In the genomic region with DNA sequence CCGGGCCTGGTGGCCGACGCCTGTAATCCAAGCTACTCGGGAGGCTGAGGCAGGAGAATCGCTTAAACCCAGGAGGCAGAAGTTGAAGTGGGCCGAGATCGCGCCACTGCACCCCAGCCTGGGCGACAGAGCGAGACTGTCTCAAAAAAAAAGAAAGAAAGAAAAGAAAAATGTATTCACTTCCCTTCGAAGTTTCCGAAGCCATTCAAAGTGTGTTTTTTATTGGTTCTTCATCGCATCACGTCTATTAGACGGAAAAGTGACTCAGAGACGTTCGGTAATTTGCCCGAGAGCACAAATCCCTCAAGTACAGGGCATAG, we compare ENCODE assay signal across 8 cellular contexts. TPM values are rescaled to one million over a fixed set of nuclear protein-coding genes. Genes with fewer than 3 reads are reported as not detected.
DNase-seq lines count a peak whose midpoint lies in the region; TF ChIP-seq lines count a peak whose summit lies in the region.
"Not testable (repeated sequence)": the region's sequence is repeated elsewhere in the genome, so short reads cannot be mapped to it uniquely, and the experiment has no call there.

No MANE protein-coding gene starts in this region.

- not testable (repeated sequence) for H3K27me3 ChIP-seq in esophagus (ENCODE audit: control insufficient read depth in 1 of 2, insufficient read depth in 2 of 2, low read length in 2 of 2); liver (ENCODE audit: control insufficient read depth in 4 of 4, insufficient read depth in 4 of 4, low read length in 3 of 4); testis

- peak overlapping the region in 1 of 2 donors; percentile 71 for H3K9ac ChIP-seq in liver (ENCODE audit: low read depth in 1 of 2, low read length in 2 of 2)

- DNase-seq in CD14-positive monocyte (ENCODE audit: low spot score); Jurkat, Clone E6-1 (ENCODE audit: low read depth, low spot score); astrocyte of the spinal cord (ENCODE audit: low read depth, low spot score); testis: not testable (repeated sequence)
- DNase-seq in osteocyte (ENCODE audit: extremely low spot score, unreplicated experiment): peak; percentile 59

- WGBS in esophagus, 2 donors: 70 to 72% methylated on average over 18 of the region's 18 CpGs
- WGBS in liver: 72% methylated on average over 18 of the region's 18 CpGs
- 47% methylated on average over 18 of the region's 18 CpGs for WGBS in testis, 2 donors

- H3K4me1 ChIP-seq in esophagus (ENCODE audit: control insufficient read depth in 2 of 2, insufficient read depth in 2 of 2, low read length in 1 of 2): not testable (repeated sequence)
- H3K4me1 ChIP-seq in liver (ENCODE audit: control insufficient read depth in 4 of 4, insufficient read depth in 4 of 4, low read length in 3 of 4) (peaks cover 5 to 19% (median 13%) of the 10 kb centered on the region in 4 donors), testis (peaks cover 15% of the 10 kb centered on the region)

- H3K27me3 Mint-ChIP-seq in CD14-positive monocyte (ENCODE audit: low read depth in 3 of 3); osteocyte (ENCODE audit: unreplicated experiment): not testable (repeated sequence)

- intact Hi-C loops in CD14-positive monocyte (cut with micrococcal nuclease): loop anchor here in 1 of 2 donors (10.0 kb wide), 1 partner anchor 564 kb away; the partner anchor contains the start of genes MRRF and RBM18
- intact Hi-C loops in testis (cut with DNase I; ENCODE audit: low total_unique reads): not testable (repeated sequence)

- in situ Hi-C loops in astrocyte of the spinal cord (cut with HindIII; ENCODE audit: low sequenced_read_pairs): not testable (repeated sequence)

- H3K36me3 ChIP-seq in esophagus (ENCODE audit: control insufficient read depth in 2 of 2, insufficient read depth in 2 of 2, low read length in 1 of 2); liver (ENCODE audit: control insufficient read depth in 4 of 4, insufficient read depth in 3 of 4, low read depth in 1 of 4, low read length in 3 of 4); testis (ENCODE audit: low read depth, missing control alignments): not testable (repeated sequence)

- H3K27ac ChIP-seq in esophagus (ENCODE audit: low read depth in 2 of 2, low read length in 1 of 2) (peak overlapping the region; percentile 68 to 81), liver (ENCODE audit: low read depth in 1 of 2, low read length in 2 of 2) (peak overlapping the region; percentile 87 to 94), testis (peak overlapping the region; percentile 96 to 97)

- H3K4me1 Mint-ChIP-seq in CD14-positive monocyte (peaks cover 17% of the 10 kb centered on the region), osteocyte (ENCODE audit: unreplicated experiment) (peaks cover 25% of the 10 kb centered on the region)

- TF ChIP-seq POLR2A in testis (IDR thresholded peaks at IDR 0.05): not testable (repeated sequence)

- peak overlapping the region; percentile 88 to 97 (median 93) for H3K27ac Mint-ChIP-seq in CD14-positive monocyte
- H3K27ac Mint-ChIP-seq in osteocyte (ENCODE audit: unreplicated experiment): peak overlapping the region; percentile 99

- not testable (repeated sequence) for H3K9me3 ChIP-seq in esophagus (ENCODE audit: control insufficient read depth in 2 of 2, insufficient read depth in 1 of 2, low read depth in 1 of 2, low read length in 1 of 2); liver (ENCODE audit: control insufficient read depth in 4 of 4, low read length in 3 of 4); testis

- peaks cover 12 to 21% of the 10 kb centered on the region in 2 donors for H3K36me3 Mint-ChIP-seq in CD14-positive monocyte
- H3K36me3 Mint-ChIP-seq in osteocyte (ENCODE audit: unreplicated experiment): peaks cover 13% of the 10 kb centered on the region

- not testable (repeated sequence) for TF ChIP-seq RAD21 in liver (IDR thresholded peaks at IDR 0.05)

- not testable (repeated sequence) for H3K9me3 Mint-ChIP-seq in CD14-positive monocyte; osteocyte (ENCODE audit: unreplicated experiment)

- H3K4me3 Mint-ChIP-seq in CD14-positive monocyte (peak overlapping the region; percentile 94 to 98), osteocyte (ENCODE audit: unreplicated experiment) (peak overlapping the region; percentile 98)

- not testable (repeated sequence) for TF ChIP-seq CTCF in CD14-positive monocyte (IDR thresholded peaks at IDR 0.05); WI38 (IDR thresholded peaks at IDR 0.05; ENCODE audit: low read depth, low read length); astrocyte of the spinal cord (IDR thresholded peaks at IDR 0.05; ENCODE audit: low read depth, low read length); liver (IDR thresholded peaks at IDR 0.05; ENCODE audit: low read depth, low read length, missing input control); osteocyte (IDR thresholded peaks at IDR 0.05); testis (IDR thresholded peaks at IDR 0.05)

- H3K4me3 ChIP-seq in Jurkat, Clone E6-1 (ENCODE audit: low read length): peak overlapping the region; percentile 97
- H3K4me3 ChIP-seq in WI38 (ENCODE audit: low read depth, low read length): peak overlapping the region; percentile 96
- peak overlapping the region; percentile 99 for H3K4me3 ChIP-seq in astrocyte of the spinal cord (ENCODE audit: low read depth, low read length)
- H3K4me3 ChIP-seq in esophagus (ENCODE audit: low read depth in 1 of 2, low read length in 2 of 2): peak overlapping the region; percentile 66 to 92
- peak overlapping the region; percentile 83 to 98 (median 95) for H3K4me3 ChIP-seq in liver (ENCODE audit: low read depth in 1 of 3, low read length in 3 of 3)
- H3K4me3 ChIP-seq in testis: peak overlapping the region; percentile 97

RNA-seq across cellular contexts. Expression of gene PDCL, which starts 0.5 kb away (rescaled TPM):
- 1 to 10 TPM; 7.2 to 8.2 TPM for polyA plus RNA-seq in CD14-positive monocyte
- polyA plus RNA-seq in Jurkat, Clone E6-1 (2012; ENCODE audit: insufficient read depth, insufficient read length): 25.6 TPM
- polyA plus RNA-seq in esophagus: 1 to 10 TPM; 6.7 to 7.3 TPM
- total RNA-seq in liver: 10 to 100 TPM in 1 of 2 donors, 1 to 10 TPM in 1; 6.9 to 15.2 TPM
- polyA plus RNA-seq in liver: 1 to 10 TPM; 3.0 to 3.8 TPM
- total RNA-seq in osteocyte: 27.4 and 30.6 TPM in 2 replicates
- 10 to 100 TPM; 14.9 to 16.1 TPM for total RNA-seq in testis
- polyA plus RNA-seq in testis (ENCODE audit: insufficient read depth, low read depth, low replicate concordance): 10.7 TPM

RNA-seq across cellular contexts. Expression of gene OR1K1, which starts 29.0 kb away (rescaled TPM):
- not detected for polyA plus RNA-seq in CD14-positive monocyte
- polyA plus RNA-seq in Jurkat, Clone E6-1 (2012; ENCODE audit: insufficient read depth, insufficient read length): not detected
- polyA plus RNA-seq in esophagus: not detected
- total RNA-seq in liver: not detected
- not detected for polyA plus RNA-seq in liver
- total RNA-seq in osteocyte: not detected in 2 replicates
- not detected for total RNA-seq in testis
- not detected for polyA plus RNA-seq in testis (ENCODE audit: insufficient read depth, low read depth, low replicate concordance)

RNA-seq across cellular contexts. Expression of gene OR5C1, which starts 40.2 kb away (rescaled TPM):
- not detected for polyA plus RNA-seq in CD14-positive monocyte
- not detected for polyA plus RNA-seq in Jurkat, Clone E6-1 (2012; ENCODE audit: insufficient read depth, insufficient read length)
- polyA plus RNA-seq in esophagus: not detected
- not detected for total RNA-seq in liver
- not detected for polyA plus RNA-seq in liver
- total RNA-seq in osteocyte: not detected in 2 replicates
- total RNA-seq in testis: not detected
- not detected for polyA plus RNA-seq in testis (ENCODE audit: insufficient read depth, low read depth, low replicate concordance)
